Comparison of ENCODE assay signal across 8 cellular contexts in the genomic region with DNA sequence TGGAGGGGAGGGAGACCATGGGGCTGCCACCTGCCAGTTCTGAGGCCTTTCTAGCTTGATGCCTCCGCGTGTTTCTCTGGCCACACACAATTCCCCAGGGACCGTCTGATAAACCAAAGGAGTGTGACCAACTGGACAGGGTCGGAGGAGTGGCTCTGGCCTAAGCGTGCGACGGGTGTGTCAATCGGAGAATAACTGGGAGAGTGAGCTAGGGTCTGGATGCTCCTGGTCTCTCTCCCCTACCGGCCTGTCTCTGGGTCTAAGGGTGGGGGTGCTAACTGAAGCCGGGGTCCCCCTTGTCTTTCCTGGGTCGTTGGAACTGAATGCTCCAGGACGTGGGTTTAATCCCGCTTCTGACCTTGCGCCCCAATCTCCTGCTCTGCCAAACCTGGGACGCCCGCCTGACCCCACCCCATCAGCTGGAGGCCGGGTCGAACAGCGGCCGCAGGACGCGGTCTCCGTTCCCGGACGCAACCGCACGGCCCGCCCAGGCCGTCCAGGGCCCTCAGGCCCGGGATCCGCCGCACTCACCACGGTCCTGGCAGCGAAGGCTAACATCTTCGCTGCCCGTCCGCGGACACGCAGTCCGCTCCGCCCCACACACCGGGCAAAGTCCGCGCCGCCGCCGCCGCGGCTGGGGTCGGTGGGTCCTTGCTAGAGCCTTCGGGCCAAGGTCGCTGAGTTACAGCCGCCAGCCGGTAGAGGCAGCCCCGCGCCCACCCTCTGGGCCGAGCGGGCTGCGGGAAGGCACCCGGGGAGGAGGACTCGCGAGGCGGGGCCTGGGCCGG. TPM values are rescaled to one million over a fixed set of nuclear protein-coding genes. Genes with fewer than 3 reads are reported as not detected.
DNase-seq lines count a peak whose midpoint lies in the region; ATAC-seq and TF ChIP-seq lines count a peak whose summit lies in the region.

No MANE protein-coding gene starts in this region.

- H3K4me1 Mint-ChIP-seq in Caco-2 (ENCODE audit: low read depth, unreplicated experiment), result peaks cover 31% of the 10 kb centered on the region

- H3K9me2 ChIP-seq in GM23248 (ENCODE audit: insufficient read depth) (no peaks in the 10 kb centered on the region), PC-3 (replicated peaks; ENCODE audit: low read length) (no peaks in the 10 kb centered on the region)

- peaks cover 21% of the 10 kb centered on the region for H3K36me3 Mint-ChIP-seq in Caco-2 (ENCODE audit: insufficient read depth, unreplicated experiment)

- ATAC-seq in PC-3, result peak; percentile 11
- no peak for ATAC-seq in HG02870 (IDR thresholded peaks at IDR 0.05; ENCODE audit: unreplicated experiment)

- peak overlapping the region; percentile 98 for H2AFZ ChIP-seq in GM23248
- H2AFZ ChIP-seq in PC-3 (ENCODE audit: low read length), result peak overlapping the region; percentile 93

- peak overlapping the region; percentile 67 for H3K27ac ChIP-seq in GM23248
- H3K27ac ChIP-seq in PC-3 (ENCODE audit: low read length), result no peak overlapping the region
- peak overlapping the region in 58 of 59 donors; percentile 15 to 99 (median 94) for H3K27ac ChIP-seq in dorsolateral prefrontal cortex
- H3K27ac ChIP-seq in mesendoderm (ENCODE audit: low read depth, low read length), result no peak overlapping the region

- H3K9me3 ChIP-seq in Caco-2 (no peaks in the 10 kb centered on the region), GM23248 (ENCODE audit: low read depth) (no peaks in the 10 kb centered on the region), PC-3 (ENCODE audit: low read length) (no peaks in the 10 kb centered on the region)

- no peak overlapping the region for H2BK5ac ChIP-seq in mesendoderm (ENCODE audit: low read length)

- H3K18ac ChIP-seq in mesendoderm (ENCODE audit: low read length), result peak overlapping the region; percentile 19

- no peak overlapping the region for H4K5ac ChIP-seq in mesendoderm (ENCODE audit: low read length)

- peak overlapping the region; percentile 98 for H3K23ac ChIP-seq in mesendoderm (ENCODE audit: low read length)

- H2BK15ac ChIP-seq in mesendoderm (replicated peaks; ENCODE audit: low read depth), result no peak overlapping the region

- peak overlapping the region; percentile 90 for H3K27ac Mint-ChIP-seq in Caco-2 (ENCODE audit: unreplicated experiment)

- peak overlapping the region; percentile 86 for H3K56ac ChIP-seq in mesendoderm (ENCODE audit: low read length)

- H3K9me3 Mint-ChIP-seq in Caco-2 (ENCODE audit: unreplicated experiment), result no peaks in the 10 kb centered on the region

- BruUV-seq in Caco-2 (replicated peaks; lab: Mats Ljungman, UMichigan) (TSS peak; percentile 37), PC-3 (replicated peaks; lab: Mats Ljungman, UMichigan) (no TSS peak)

- H3K4me1 ChIP-seq in Caco-2 (peaks cover 23% of the 10 kb centered on the region), GM23248 (ENCODE audit: insufficient read depth) (peaks cover 6% of the 10 kb centered on the region), PC-3 (ENCODE audit: insufficient read depth, low read length) (peaks cover 12% of the 10 kb centered on the region), mesendoderm (ENCODE audit: control insufficient read depth, low read depth, low read length) (no peaks in the 10 kb centered on the region)

- H3K79me1 ChIP-seq in mesendoderm (ENCODE audit: low read length), result no peaks in the 10 kb centered on the region

- TF ChIP-seq CTCF in Caco-2 (IDR thresholded peaks at IDR 0.05; ENCODE audit: insufficient read depth in 1 of 2, low read depth in 1 of 2, low read length in 1 of 2, severe bottlenecking in 1 of 2, unreplicated experiment in 1 of 2) (no peak), PC-3 (conservative IDR thresholded peaks at IDR 0.05; ENCODE audit: low read depth, low read length) (no peak), dorsolateral prefrontal cortex (IDR thresholded peaks at IDR 0.05 in 54 of 56, conservative IDR thresholded peaks at IDR 0.05 in 2 of 56; ENCODE audit: low read depth in 1 of 56, partially characterized antibody in 56 of 56) (peak in 2 of 56 donors; percentile 6 to 9)

- H3K27me3 Mint-ChIP-seq in Caco-2 (ENCODE audit: insufficient read depth, unreplicated experiment), result no peaks in the 10 kb centered on the region

- H3K4me2 ChIP-seq in GM23248 (ENCODE audit: unreplicated experiment) (peak overlapping the region; percentile 76), PC-3 (ENCODE audit: low read length) (peak overlapping the region; percentile 91), mesendoderm (ENCODE audit: low read length) (peak overlapping the region; percentile 81)

- H2AK5ac ChIP-seq in mesendoderm (ENCODE audit: low read length), result no peak overlapping the region

- H3K79me2 ChIP-seq in GM23248 (ENCODE audit: insufficient read depth), result peaks cover 46% of the 10 kb centered on the region
- peaks cover 38% of the 10 kb centered on the region for H3K79me2 ChIP-seq in PC-3 (ENCODE audit: low read length)
- peaks cover 15% of the 10 kb centered on the region for H3K79me2 ChIP-seq in mesendoderm (ENCODE audit: control insufficient read depth, insufficient read depth, low read length)

- H3K4ac ChIP-seq in mesendoderm (ENCODE audit: low read depth, low read length), result no peak overlapping the region

- 2% methylated on average over 62 of the region's 64 CpGs for WGBS in GM23248 (ENCODE audit: low coverage in 1 of 2, low lambda C conversion rate in 2 of 2, missing lambda C conversion rate in 2 of 2), 2 experiments
- WGBS in mesendoderm (ENCODE audit: extremely low coverage, insufficient coverage, low lambda C conversion rate), result no CpG with 5 or more reads among the region's 64 CpGs

- no peak overlapping the region for H2BK120ac ChIP-seq in mesendoderm (ENCODE audit: low read depth, low read length)

- H3K9ac ChIP-seq in GM23248, result peak overlapping the region; percentile 92
- H3K9ac ChIP-seq in PC-3 (ENCODE audit: low read length), result peak overlapping the region; percentile 70
- peak overlapping the region; percentile 71 for H3K9ac ChIP-seq in mesendoderm (ENCODE audit: low read length)

- DNase-seq in Caco-2 (peak; percentile 29 to 55), GM23248 (peak; percentile 78), PC-3 (no peak), dorsolateral prefrontal cortex (peak in 1 of 10 donors; percentile 13), mesendoderm (peak; percentile 7), ureter (ENCODE audit: low spot score) (peak; percentile 66)
- no peak for DNase-seq in activated CD4-positive, alpha-beta T cell treated with anti-CD3 and anti-CD28 coated beads, Interleukin-2, amount 50 U/mL, for 1 hour

- H3F3A ChIP-seq in GM23248 (ENCODE audit: insufficient read depth) (peaks cover 8% of the 10 kb centered on the region; the same call in 1 of the 2 replicates), PC-3 (ENCODE audit: low read length, unreplicated experiment) (no peaks in the 10 kb centered on the region)

- H3K4me3 ChIP-seq in Caco-2 (ENCODE audit: low read depth, low read length), result peak overlapping the region; percentile 82
- peak overlapping the region; percentile 96 for H3K4me3 ChIP-seq in GM23248
- peak overlapping the region; percentile 78 for H3K4me3 ChIP-seq in PC-3 (ENCODE audit: low read length)
- peak overlapping the region; percentile 70 to 100 (median 90) for H3K4me3 ChIP-seq in dorsolateral prefrontal cortex
- H3K4me3 ChIP-seq in mesendoderm (ENCODE audit: low read length), result peak overlapping the region; percentile 28

- H4K8ac ChIP-seq in mesendoderm (ENCODE audit: low read depth, low read length), result no peak overlapping the region

- H4K20me1 ChIP-seq in GM23248 (ENCODE audit: insufficient read depth), result no peaks in the 10 kb centered on the region
- H4K20me1 ChIP-seq in PC-3 (ENCODE audit: low read length), result no peaks in the 10 kb centered on the region

- H3K4me3 Mint-ChIP-seq in Caco-2 (ENCODE audit: unreplicated experiment), result peak overlapping the region; percentile 88

- CTCF ChIA-PET in Caco-2 (lab: Charles Lee), result interaction anchor here (1.3 to 1.6 kb wide), 2 partner anchors 22 to 82 kb away, joined by 3 read pairs; a partner anchor contains a TSS
- CTCF ChIA-PET in PC-3 (lab: Charles Lee), result no interaction called here

- POLR2A ChIA-PET in Caco-2 (lab: Charles Lee) (no interaction called here), PC-3 (lab: Charles Lee; ENCODE audit: unreplicated experiment) (no interaction called here)

- in situ Hi-C loops in GM23248 (cut with MboI), result no loop called here

- intact Hi-C loops in Caco-2 (cut with micrococcal nuclease; ENCODE audit: unreplicated experiment) (loop anchor here (1.0 kb wide), 1 partner anchor 29 kb away; a partner anchor contains a TSS), PC-3 (cut with micrococcal nuclease) (loop anchor here (2.0 kb wide), 1 partner anchor 29 kb away; a partner anchor contains a TSS), dorsolateral prefrontal cortex (cut with DNase I) (loop anchor here in 1 of 2 donors (2.0 to 5.0 kb wide), 2 partner anchors 25 to 78 kb away; no protein-coding TSS in a partner anchor)

- no peaks in the 10 kb centered on the region for H3K36me3 ChIP-seq in Caco-2 (ENCODE audit: control insufficient read depth, insufficient read depth, low read length)
- no peaks in the 10 kb centered on the region for H3K36me3 ChIP-seq in GM23248 (ENCODE audit: low read depth)
- no peaks in the 10 kb centered on the region for H3K36me3 ChIP-seq in PC-3 (ENCODE audit: low read depth, low read length)
- no peaks in the 10 kb centered on the region for H3K36me3 ChIP-seq in mesendoderm (ENCODE audit: control insufficient read depth, insufficient read depth, low read length)

- H3K27me3 ChIP-seq in Caco-2 (replicated peaks; ENCODE audit: control insufficient read depth, insufficient read depth, low read length), result no peaks in the 10 kb centered on the region
- no peaks in the 10 kb centered on the region for H3K27me3 ChIP-seq in GM23248 (replicated peaks; ENCODE audit: insufficient read depth)
- no peaks in the 10 kb centered on the region for H3K27me3 ChIP-seq in PC-3 (ENCODE audit: low read length)
- H3K27me3 ChIP-seq in dorsolateral prefrontal cortex, result no peaks in the 10 kb centered on the region
- no peaks in the 10 kb centered on the region for H3K27me3 ChIP-seq in mesendoderm (ENCODE audit: insufficient read depth, low read length, poor library complexity)

RNA-seq across cellular contexts. Expression of a gene that starts 0.4 kb away (rescaled TPM):
- total RNA-seq in Caco-2 (2022) (16.2 and 20.7 TPM in 2 replicates), PC-3 (2014; rRNA removed) (12.8 and 16.1 TPM in 2 replicates), dorsolateral prefrontal cortex (10 to 100 TPM; 32.6 to 71.0 (median 47.5) TPM), ureter (42.1 TPM)
- total RNA-seq in GM23248 (2014; rRNA removed; shearing (Covaris generic)), result 51.5 and 55.4 TPM in 2 replicates
- polyA plus RNA-seq in GM23248 (2016; fragmentation: Nextera tagmentation; extraction: Ambion mirVana), result 61.4 and 66.0 TPM in 2 replicates
- 1.8 TPM for polyA plus RNA-seq in mesendoderm (2013, experiment 1 of 2)
- polyA plus RNA-seq in mesendoderm (2013, experiment 2 of 2), result 1.5 TPM

RNA-seq across cellular contexts. Expression of a gene that starts 1.1 kb away (rescaled TPM):
- 100 and 107 TPM in 2 replicates for total RNA-seq in Caco-2 (2022)
- total RNA-seq in GM23248 (2014; rRNA removed; shearing (Covaris generic)), result 96.9 and 113 TPM in 2 replicates
- polyA plus RNA-seq in GM23248 (2016; fragmentation: Nextera tagmentation; extraction: Ambion mirVana), result 59.9 and 60.8 TPM in 2 replicates
- total RNA-seq in PC-3 (2014; rRNA removed), result 138 and 154 TPM in 2 replicates
- 100 to 1,000 TPM; 149 to 296 (median 203) TPM for total RNA-seq in dorsolateral prefrontal cortex
- 73.6 TPM for polyA plus RNA-seq in mesendoderm (2013, experiment 1 of 2)
- 72.5 TPM for polyA plus RNA-seq in mesendoderm (2013, experiment 2 of 2)
- total RNA-seq in ureter, result 143 TPM

RNA-seq across cellular contexts. Expression of a gene that starts 29.2 kb away (rescaled TPM):
- 44.7 and 45.1 TPM in 2 replicates for total RNA-seq in Caco-2 (2022)
- 11.5 and 11.6 TPM in 2 replicates for total RNA-seq in GM23248 (2014; rRNA removed; shearing (Covaris generic))
- 12.8 and 13.7 TPM in 2 replicates for polyA plus RNA-seq in GM23248 (2016; fragmentation: Nextera tagmentation; extraction: Ambion mirVana)
- total RNA-seq in PC-3 (2014; rRNA removed), result 27.3 and 37.1 TPM in 2 replicates
- 10 to 100 TPM in 118 of 120 experiments, 1 to 10 TPM in 2; 9.9 to 26.6 (median 16.5) TPM for total RNA-seq in dorsolateral prefrontal cortex
- polyA plus RNA-seq in mesendoderm (2013, experiment 1 of 2), result 31.2 TPM
- polyA plus RNA-seq in mesendoderm (2013, experiment 2 of 2), result 29.1 TPM
- 18.2 TPM for total RNA-seq in ureter

Comparison
In these comparisons a context has a peak if more than half of its experiments do, and no peak if none do; other contexts are left out.
1. DNase-seq: peak in Caco-2 (2 of 2), GM23248 (single experiment), mesendoderm (single experiment) and ureter (single experiment); none in PC-3 (single experiment) and activated CD4-positive, alpha-beta T cell treated with anti-CD3 and anti-CD28 coated beads, Interleukin-2, amount 50 U/mL, for 1 hour (single experiment).
2. H3K4me3 ChIP-seq: peak in every context shown above with its lines; median percentile 96 in GM23248; 90 in dorsolateral prefrontal cortex; 82 in Caco-2; 78 in PC-3; 28 in mesendoderm.
3. H3K27ac ChIP-seq: peak in GM23248 (single experiment) and dorsolateral prefrontal cortex (58 of 59); none in PC-3 (single experiment) and mesendoderm (single experiment).
4. Peak in every context shown above with its lines, with median percentiles within 50 percentile points of each other: H3K4me2 ChIP-seq and H3K9ac ChIP-seq.